ENCODE assay signal across 10 cellular contexts in genomic region chr18:805755-806110, GRCh38. TPM values are rescaled to one million over a fixed set of nuclear protein-coding genes. Genes with fewer than 3 reads are reported as not detected.
A peak's percentile ranks its signal among the peaks of the same experiment; 100 is the strongest.
DNase-seq lines count a peak whose midpoint lies in the region; ATAC-seq and TF ChIP-seq lines count a peak whose summit lies in the region.
"Had no signal": no experiment of that assay in that cellular context is flagged by ENCODE, and none has a peak within 500 bp of the region (broad histone marks: within the 10 kb centered on the region; RNA-seq: fewer than 3 reads in every experiment).

No MANE protein-coding gene starts in this region.

- TF ChIP-seq CTCF in Loucy (conservative IDR thresholded peaks at IDR 0.05; ENCODE audit: low read length) (no peak), neural progenitor cell (IDR thresholded peaks at IDR 0.05) (no peak)

- no peak for DNase-seq in neural progenitor cell (ENCODE audit: low spot score)
- DNase-seq in NCI-H2227 treated with DMSO at 0.1 percent for 48 hours (lab: John Stamatoyannopoulos, UW), result no peak
- no peak for DNase-seq in medulla oblongata (ENCODE audit: extremely low spot score)
- DNase-seq: activated effector memory CD4-positive, alpha-beta T cell treated with anti-CD3 and anti-CD28 coated beads, Interleukin-2, amount 50 U/mL, for 16 hours had no signal

- H2AFZ ChIP-seq in Loucy (ENCODE audit: low read length) (no peak overlapping the region), neural progenitor cell (replicated peaks) (no peak overlapping the region)
- H2AFZ ChIP-seq: GM23338 had no signal

- no peaks in the 10 kb centered on the region for H3K9me3 ChIP-seq in Loucy (ENCODE audit: insufficient read depth, low read depth, low read length)
- no peaks in the 10 kb centered on the region for H3K9me3 ChIP-seq in muscle layer of duodenum (ENCODE audit: control insufficient read depth in 1 of 2, low read length in 2 of 2)
- no peaks in the 10 kb centered on the region for H3K9me3 ChIP-seq in neural progenitor cell (ENCODE audit: low read depth)
- H3K9me3 ChIP-seq: right atrium auricular region had no signal

- H3F3A ChIP-seq in Loucy (ENCODE audit: low read depth) (no peaks in the 10 kb centered on the region; the same call in 1 of the 2 replicates), neural progenitor cell (ENCODE audit: low read depth) (peaks cover 11% of the 10 kb centered on the region)

- H3K4me2 ChIP-seq in Loucy (ENCODE audit: low read depth, low read length, poor library complexity, severe bottlenecking) (peak overlapping the region; percentile 64), neural progenitor cell (no peak overlapping the region)
- H3K4me2 ChIP-seq: GM23338 had no signal

- no peaks in the 10 kb centered on the region for H3K9me3 Mint-ChIP-seq in neural progenitor cell
- H3K9me3 Mint-ChIP-seq: GM23338 had no signal

- no peak overlapping the region for H3K27ac Mint-ChIP-seq in neural progenitor cell
- H3K27ac Mint-ChIP-seq: GM23338 had no signal

- H3K9me2 ChIP-seq in Loucy (replicated peaks; ENCODE audit: low read depth, low read length), result no peaks in the 10 kb centered on the region

- peak overlapping the region; percentile 30 for H3K9ac ChIP-seq in Loucy (ENCODE audit: low read depth, low read length, poor library complexity, severe bottlenecking)
- H3K9ac ChIP-seq in neural progenitor cell, result no peak overlapping the region

- peak overlapping the region; percentile 13 for H3K27ac ChIP-seq in muscle layer of duodenum (ENCODE audit: low read length)
- H3K27ac ChIP-seq in neural progenitor cell, result no peak overlapping the region
- H3K27ac ChIP-seq: right atrium auricular region had no signal

- ATAC-seq in GM18868 (IDR thresholded peaks at IDR 0.05; ENCODE audit: unreplicated experiment) (peak; percentile 26), GM21717 (IDR thresholded peaks at IDR 0.05; ENCODE audit: unreplicated experiment) (peak; percentile 19)
- ATAC-seq: GM23338 had no signal

- no peak overlapping the region for H3K4me3 Mint-ChIP-seq in neural progenitor cell
- H3K4me3 Mint-ChIP-seq: GM23338 had no signal

- peaks cover 2% of the 10 kb centered on the region for H3K36me3 Mint-ChIP-seq in neural progenitor cell

- peaks cover 48% of the 10 kb centered on the region for H3K4me1 ChIP-seq in Loucy (ENCODE audit: insufficient read depth, low read length, poor library complexity, severe bottlenecking)
- peaks cover 6 to 16% of the 10 kb centered on the region in 2 donors for H3K4me1 ChIP-seq in muscle layer of duodenum (ENCODE audit: control insufficient read depth in 1 of 2, insufficient read depth in 2 of 2, low read length in 2 of 2)
- H3K4me1 ChIP-seq in neural progenitor cell, result peaks cover 17% of the 10 kb centered on the region

- peaks cover 15% of the 10 kb centered on the region for H3K4me1 Mint-ChIP-seq in neural progenitor cell

- H3K27me3 ChIP-seq in Loucy (ENCODE audit: insufficient read depth, low read length, poor library complexity, severe bottlenecking), result no peaks in the 10 kb centered on the region
- no peaks in the 10 kb centered on the region for H3K27me3 ChIP-seq in muscle layer of duodenum (ENCODE audit: low read depth, low read length)
- no peaks in the 10 kb centered on the region for H3K27me3 ChIP-seq in neural progenitor cell
- H3K27me3 ChIP-seq: right atrium auricular region had no signal

- peaks cover 65% of the 10 kb centered on the region for H3K79me2 ChIP-seq in Loucy (ENCODE audit: insufficient read depth, low read length)
- H3K79me2 ChIP-seq in neural progenitor cell (ENCODE audit: low read depth), result peaks cover 100% of the 10 kb centered on the region

- H3K4me3 ChIP-seq in Loucy (ENCODE audit: low read length, poor library complexity, severe bottlenecking) (peak overlapping the region; percentile 36), muscle layer of duodenum (ENCODE audit: low read depth in 1 of 2, low read length in 2 of 2) (peak overlapping the region in 1 of 2 donors; percentile 43), neural progenitor cell (no peak overlapping the region)
- H3K4me3 ChIP-seq: GM23338, right atrium auricular region had no signal

- H3K27me3 Mint-ChIP-seq in neural progenitor cell (ENCODE audit: insufficient read depth, low read depth), result no peaks in the 10 kb centered on the region

- H4K20me1 ChIP-seq in Loucy (ENCODE audit: insufficient read depth, low read length, poor library complexity, severe bottlenecking) (peaks cover 34% of the 10 kb centered on the region), neural progenitor cell (ENCODE audit: low read depth) (peaks cover 89% of the 10 kb centered on the region)

- H3K36me3 ChIP-seq in Loucy (ENCODE audit: insufficient read depth, low read length), result no peaks in the 10 kb centered on the region
- no peaks in the 10 kb centered on the region for H3K36me3 ChIP-seq in muscle layer of duodenum (ENCODE audit: control insufficient read depth in 1 of 2, insufficient read depth in 2 of 2, low read length in 2 of 2)
- no peaks in the 10 kb centered on the region for H3K36me3 ChIP-seq in neural progenitor cell
- H3K36me3 ChIP-seq: right atrium auricular region had no signal

RNA-seq across cellular contexts. Expression of gene YES1, which starts 6.3 kb away (rescaled TPM):
- total RNA-seq in neural progenitor cell (ENCODE audit: low replicate concordance), result 190 and 209 TPM in 2 replicates
